9 cellular contexts compared by ENCODE assay signal in the genomic region with DNA sequence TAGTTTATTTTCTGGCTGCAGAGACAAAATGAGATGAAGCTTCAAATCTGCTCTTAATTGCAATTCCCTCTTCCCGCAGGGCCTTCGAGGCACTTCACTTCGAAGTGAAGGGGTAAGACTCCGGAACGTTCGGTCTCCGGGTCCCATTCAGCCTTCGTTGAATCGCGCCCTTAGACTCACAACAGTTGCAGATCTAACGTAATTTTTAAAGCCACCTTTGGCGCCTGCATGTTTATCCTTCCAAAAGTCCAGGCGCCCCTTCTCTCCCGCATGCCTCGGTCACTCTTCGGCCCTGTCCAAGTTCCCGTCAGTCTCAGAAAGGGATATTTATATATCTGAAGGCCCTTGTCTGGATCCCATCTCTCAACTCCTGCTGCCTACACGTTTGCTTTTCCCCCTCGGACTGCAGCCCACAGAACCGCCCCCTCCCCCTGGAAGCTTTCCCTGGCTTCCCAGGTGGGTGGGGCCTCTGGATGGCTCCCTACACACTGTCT. TPM values are rescaled to one million over a fixed set of nuclear protein-coding genes. Genes with fewer than 3 reads are reported as not detected.
A peak's percentile ranks its signal among the peaks of the same experiment; 100 is the strongest.
DNase-seq lines count a peak whose midpoint lies in the region; ATAC-seq, FAIRE-seq and TF ChIP-seq lines count a peak whose summit lies in the region.
"Had no signal": no experiment of that assay in that cellular context is flagged by ENCODE, and none has a peak within 500 bp of the region (broad histone marks: within the 10 kb centered on the region; RNA-seq: fewer than 3 reads in every experiment).

No MANE protein-coding gene starts in this region.

- TF ChIP-seq POLR2A in HCT116 (IDR thresholded peaks at IDR 0.05; ENCODE audit: borderline replicate concordance, extremely low read depth, insufficient read depth, insufficient read length) (no peak), sigmoid colon (IDR thresholded peaks at IDR 0.05) (no peak)

- RAD21 ChIA-PET in HCT116 (lab: Charles Lee; ENCODE audit: low non-redundant PET in 1 of 2, low total read pairs in 2 of 2, uncharacterized antibody in 2 of 2, unreplicated experiment in 2 of 2) = no interaction called here

- TF ChIP-seq EP300 in sigmoid colon (IDR thresholded peaks at IDR 0.05) = no peak

- H3K4me2 ChIP-seq in HCT116 (ENCODE audit: low read length) = peak overlapping the region; percentile 90; the same call in 1 of the 2 replicates

- H3K27ac ChIP-seq in HCT116 (ENCODE audit: low read depth, low read length) (no peak overlapping the region), sigmoid colon (peak overlapping the region; percentile 89 to 90 (median 90))

- DNase-seq in HCT116 (ENCODE audit: low read depth, low spot score) (no peak), left cardiac atrium (peak; percentile 31), sigmoid colon (no peak), occipital lobe (lab: John Stamatoyannopoulos, UW) (no peak), D721Med (ENCODE audit: insufficient read length, low spot score) (no peak)
- DNase-seq in activated T-helper 1 cell treated with anti-CD3 and anti-CD28 coated beads, Interleukin-12 subunit alpha, Interleukin-12 subunit beta, Interleukin-2, Interleukin-4 antibody, amounts not matched to agents 30 ng/mL and 10 ng/mL and 1 ng/mL, durations not matched to agents 14 hours and 24 hours and 36 hours (ENCODE audit: low spot score) = no peak

- H3K36me3 ChIP-seq in HCT116 (ENCODE audit: control insufficient read depth in 1 of 2, insufficient read depth in 2 of 2, low read length in 2 of 2) = no peaks in the 10 kb centered on the region
- H3K36me3 ChIP-seq in sigmoid colon = no peaks in the 10 kb centered on the region

- no peak for FAIRE-seq in D721Med (lab: Jason Lieb, UNC)
- FAIRE-seq: endometrium had no signal

- peaks cover 0 to 14% of the 10 kb centered on the region in 2 experiments; a peak in 1 of 4 replicates for H3K4me1 ChIP-seq in HCT116 (ENCODE audit: control insufficient read depth in 1 of 2, insufficient read depth in 2 of 2, low read length in 2 of 2)
- H3K4me1 ChIP-seq in sigmoid colon = peaks cover 0 to 30% (median 14%) of the 10 kb centered on the region in 4 donors

- intact Hi-C loops in HCT116 (cut with micrococcal nuclease) (no loop called here), left cardiac atrium (cut with DNase I) (loop anchor here in 1 of 2 donors (5.0 to 10.0 kb wide), 2 partner anchors 62 to 410 kb away; no protein-coding TSS in a partner anchor), sigmoid colon (cut with DNase I) (loop anchor here (2.0 to 5.0 kb wide), 3 partner anchors 106 to 1015 kb away; partner anchors contain the start of gene CLN5)
- intact Hi-C loops in activated T-helper 1 cell treated with anti-CD3 and anti-CD28 coated beads, Interleukin-12 subunit alpha, Interleukin-12 subunit beta, Interleukin-2, Interleukin-4 antibody, amounts not matched to agents 30 ng/mL and 10 ng/mL and 1 ng/mL, durations not matched to agents 14 hours and 24 hours and 36 hours (cut with micrococcal nuclease) = loop anchor here (2.0 to 10.0 kb wide), 5 partner anchors 58 to 1352 kb away; partner anchors contain the start of gene COMMD6

- no peaks in the 10 kb centered on the region for H3K79me2 ChIP-seq in HCT116 (ENCODE audit: insufficient read depth, low read length)

- peak overlapping the region; percentile 87 for H3K4me3 Mint-ChIP-seq in activated T-helper 1 cell treated with anti-CD3 and anti-CD28 coated beads, Interleukin-12 subunit alpha, Interleukin-12 subunit beta, Interleukin-2, Interleukin-4 antibody, amounts not matched to agents 30 ng/mL and 10 ng/mL and 1 ng/mL, durations not matched to agents 14 hours and 24 hours and 36 hours

- H4K20me1 ChIP-seq in HCT116 (ENCODE audit: insufficient read depth) = no peaks in the 10 kb centered on the region

- H3K9me3 Mint-ChIP-seq in activated T-helper 1 cell treated with anti-CD3 and anti-CD28 coated beads, Interleukin-12 subunit alpha, Interleukin-12 subunit beta, Interleukin-2, Interleukin-4 antibody, amounts not matched to agents 30 ng/mL and 10 ng/mL and 1 ng/mL, durations not matched to agents 14 hours and 24 hours and 36 hours = no peaks in the 10 kb centered on the region

- CTCF ChIA-PET in HCT116 (lab: Charles Lee) = no interaction called here

- H3K9me3 ChIP-seq in HCT116 (ENCODE audit: control insufficient read depth in 1 of 2, insufficient read depth in 1 of 2, low read depth in 1 of 2, low read length in 2 of 2) = no peaks in the 10 kb centered on the region
- no peaks in the 10 kb centered on the region for H3K9me3 ChIP-seq in sigmoid colon

- peaks cover 32% of the 10 kb centered on the region for H3K27me3 Mint-ChIP-seq in activated T-helper 1 cell treated with anti-CD3 and anti-CD28 coated beads, Interleukin-12 subunit alpha, Interleukin-12 subunit beta, Interleukin-2, Interleukin-4 antibody, amounts not matched to agents 30 ng/mL and 10 ng/mL and 1 ng/mL, durations not matched to agents 14 hours and 24 hours and 36 hours (ENCODE audit: insufficient read depth)

- TF ChIP-seq CTCF in HCT116 (IDR thresholded peaks at IDR 0.05 in 2 of 3, conservative IDR thresholded peaks at IDR 0.05 in 1 of 3; ENCODE audit: borderline replicate concordance in 1 of 3, insufficient read depth in 1 of 3, low read depth in 2 of 3, low read length in 2 of 3) = no peak
- no peak for TF ChIP-seq CTCF in sigmoid colon (IDR thresholded peaks at IDR 0.05)
- no peak for TF ChIP-seq CTCF in D721Med (IDR thresholded peaks at IDR 0.05; ENCODE audit: insufficient read depth, missing control alignments)

- no peak overlapping the region for H3K4me3 ChIP-seq in HCT116 (replicated peaks in 1 of 2; ENCODE audit: low read depth in 1 of 2, low read length in 2 of 2)
- peak overlapping the region; percentile 61 to 75 (median 71) for H3K4me3 ChIP-seq in sigmoid colon

- no peaks in the 10 kb centered on the region for H3K9me2 ChIP-seq in HCT116 (ENCODE audit: insufficient read depth)

- no peak overlapping the region for H3K9ac ChIP-seq in HCT116 (ENCODE audit: low read length)

- no TSS peak for BruUV-seq in HCT116 (replicated peaks; lab: Mats Ljungman, UMichigan)

- TF ChIP-seq RAD21 in HCT116 (IDR thresholded peaks at IDR 0.05; ENCODE audit: low read depth) = no peak

- POLR2A ChIA-PET in HCT116 (lab: Charles Lee) = interaction anchor here (0.6 kb wide), 1 partner anchor 27 kb away, joined by 4 read pairs; no protein-coding TSS in a partner anchor

- no peaks in the 10 kb centered on the region for H3K36me3 Mint-ChIP-seq in activated T-helper 1 cell treated with anti-CD3 and anti-CD28 coated beads, Interleukin-12 subunit alpha, Interleukin-12 subunit beta, Interleukin-2, Interleukin-4 antibody, amounts not matched to agents 30 ng/mL and 10 ng/mL and 1 ng/mL, durations not matched to agents 14 hours and 24 hours and 36 hours (ENCODE audit: low read depth)

- peaks cover 20% of the 10 kb centered on the region; the same call in 1 of the 2 replicates for H3K27me3 ChIP-seq in HCT116 (ENCODE audit: insufficient read depth, low read length)
- H3K27me3 ChIP-seq in sigmoid colon = no peaks in the 10 kb centered on the region

- 13 to 35% methylated on average over 20 of the region's 20 CpGs for WGBS in sigmoid colon, 2 donors

- ATAC-seq in HCT116 (no peak), left cardiac atrium (no peak), GM21786 (IDR thresholded peaks at IDR 0.05; ENCODE audit: unreplicated experiment) (no peak), HG02571 (IDR thresholded peaks at IDR 0.05; ENCODE audit: unreplicated experiment) (no peak)

- H3K4me1 Mint-ChIP-seq in activated T-helper 1 cell treated with anti-CD3 and anti-CD28 coated beads, Interleukin-12 subunit alpha, Interleukin-12 subunit beta, Interleukin-2, Interleukin-4 antibody, amounts not matched to agents 30 ng/mL and 10 ng/mL and 1 ng/mL, durations not matched to agents 14 hours and 24 hours and 36 hours (ENCODE audit: low read depth) = peaks cover 28% of the 10 kb centered on the region

- H2AFZ ChIP-seq in HCT116 (ENCODE audit: low read depth, low read length, poor library complexity, severe bottlenecking) = no peak overlapping the region

- peak overlapping the region; percentile 31 for H3K27ac Mint-ChIP-seq in activated T-helper 1 cell treated with anti-CD3 and anti-CD28 coated beads, Interleukin-12 subunit alpha, Interleukin-12 subunit beta, Interleukin-2, Interleukin-4 antibody, amounts not matched to agents 30 ng/mL and 10 ng/mL and 1 ng/mL, durations not matched to agents 14 hours and 24 hours and 36 hours

TF ChIP-seq in HCT116, 20 proteins besides CTCF, POLR2A, EP300 and RAD21:
- TF ChIP-seq ELF1 (IDR thresholded peaks at IDR 0.05; ENCODE audit: borderline replicate concordance, low read depth) = no peak

RNA-seq across cellular contexts. Expression of gene KCTD12, which starts 0.9 kb away (rescaled TPM):
- total RNA-seq in HCT116 (2021; ENCODE audit: unreplicated experiment) (1.9 TPM), left cardiac atrium (10 to 100 TPM; 67.1 to 67.9 TPM), sigmoid colon (100 to 1,000 TPM in 2 of 4 donors, 10 to 100 TPM in 2; 77.3 to 129 (median 97.5) TPM), occipital lobe (170 TPM)
- polyA plus RNA-seq in HCT116 (2012) = 0.27 and 0.38 TPM in 2 replicates
- 10.4 and 10.7 TPM in 2 replicates for total RNA-seq in activated T-helper 1 cell treated with anti-CD3 and anti-CD28 coated beads, Interleukin-12 subunit alpha, Interleukin-12 subunit beta, Interleukin-2, Interleukin-4 antibody, amounts not matched to agents 30 ng/mL and 10 ng/mL and 1 ng/mL, durations not matched to agents 14 hours and 24 hours and 36 hours
- polyA plus RNA-seq in sigmoid colon = 10 to 100 TPM; 14.8 to 22.6 (median 19.8) TPM

Comparison
In these comparisons a context has a peak if more than half of its experiments do, and no peak if none do; other contexts are left out.
1. H3K4me3 ChIP-seq: peak in sigmoid colon (4 of 4); none in HCT116 (0 of 2).